36 cellular contexts compared by ENCODE assay signal in genomic region chr21:16674949-16675348, GRCh38.
"Had no signal": no experiment of that assay in that cellular context is flagged by ENCODE, and none has a peak within 500 bp of the region (broad histone marks: within the 10 kb centered on the region; RNA-seq: fewer than 3 reads in every experiment).

No MANE protein-coding gene starts in this region.

- H3K27me3 Mint-ChIP-seq: activated B cell treated with CpG ODN at 0.5 μM for 24 hours; activated CD4-positive, alpha-beta memory T cell treated with anti-CD3 and anti-CD28 coated beads for 36 hours; activated CD4-positive, alpha-beta T cell treated with anti-CD3 and anti-CD28 coated beads, Interleukin-2, amount 10 ng/mL, durations not matched to agents 24 days and 14 days; activated CD8-positive, alpha-beta T cell treated with anti-CD3 and anti-CD28 coated beads for 36 hours; activated naive CD8-positive, alpha-beta T cell treated with anti-CD3 and anti-CD28 coated beads for 36 hours; activated T-helper 17 cell treated with anti-CD3 and anti-CD28 coated beads, Interleukin-2, amount 50 U/mL, for 72 hours had no signal

- FAIRE-seq: TTC549 had no signal

- H3K4me3 ChIP-seq: adrenal gland, body of pancreas, breast epithelium had no signal

- H3K4me3 Mint-ChIP-seq: activated B cell treated with CpG ODN at 0.5 μM for 24 hours; activated CD4-positive, alpha-beta memory T cell treated with anti-CD3 and anti-CD28 coated beads for 36 hours; activated CD4-positive, alpha-beta T cell treated with anti-CD3 and anti-CD28 coated beads, Interleukin-2, amount 10 ng/mL, durations not matched to agents 24 days and 14 days; activated CD8-positive, alpha-beta T cell treated with anti-CD3 and anti-CD28 coated beads for 36 hours; activated naive CD4-positive, alpha-beta T cell treated with anti-CD3 and anti-CD28 coated beads for 36 hours; activated naive CD8-positive, alpha-beta T cell treated with anti-CD3 and anti-CD28 coated beads for 36 hours; activated T-cell treated with anti-CD3 and anti-CD28 coated beads, Interleukin-2, amount 50 U/mL, for 4 hours; activated T-cell treated with anti-CD3 and anti-CD28 coated beads, Interleukin-2, amount 50 U/mL, for 72 hours; activated T-helper 1 cell treated with anti-CD3 and anti-CD28 coated beads, Interleukin-12 subunit alpha, Interleukin-12 subunit beta, Interleukin-2, Interleukin-4 antibody, amounts not matched to agents 30 ng/mL and 10 ng/mL and 1 ng/mL, durations not matched to agents 14 hours and 24 hours and 36 hours; activated T-helper 17 cell treated with anti-CD3 and anti-CD28 coated beads, Interleukin-2, amount 50 U/mL, for 72 hours; T-helper 1 cell treated with Interleukin-12 subunit alpha and Interleukin-12 subunit beta and Interleukin-4 antibody, amounts not matched to agents 30 μg/mL and 1 μg/mL, for 36 hours; T-helper 2 cell treated with Interferon-gamma antibody and Interleukin-4, amounts not matched to agents 5 μg/mL and 100 μg/mL, for 36 hours had no signal

- ATAC-seq: activated CD8-positive, alpha-beta T cell treated with anti-CD3 and anti-CD28 coated beads for 36 hours; activated naive CD4-positive, alpha-beta T cell treated with anti-CD3 and anti-CD28 coated beads, Interleukin-2, amount 50 U/mL, for 72 hours; activated T-cell treated with anti-CD3 and anti-CD28 coated beads, Interleukin-2, amount 50 U/mL, for 4 hours; activated T-cell treated with anti-CD3 and anti-CD28 coated beads, Interleukin-2, amount 50 U/mL, for 72 hours; activated T-helper 17 cell treated with anti-CD3 and anti-CD28 coated beads, Interleukin-2, amount 50 U/mL, for 72 hours; body of pancreas had no signal

- H3K27ac ChIP-seq: adrenal gland, body of pancreas, brain microvascular endothelial cell, breast epithelium, VCaP had no signal

- H3K4me1 Mint-ChIP-seq: activated B cell treated with CpG ODN at 0.5 μM for 24 hours; activated CD4-positive, alpha-beta T cell treated with anti-CD3 and anti-CD28 coated beads, Interleukin-2, amount 10 ng/mL, durations not matched to agents 24 days and 14 days; activated naive CD8-positive, alpha-beta T cell treated with anti-CD3 and anti-CD28 coated beads for 36 hours; activated T-helper 17 cell treated with anti-CD3 and anti-CD28 coated beads, Interleukin-2, amount 50 U/mL, for 72 hours had no signal

- DNase-seq: activated B cell treated with CpG ODN at 0.5 μM for 24 hours; activated CD4-positive, alpha-beta memory T cell treated with anti-CD3 and anti-CD28 coated beads for 36 hours; activated CD4-positive, alpha-beta T cell treated with anti-CD3 and anti-CD28 coated beads for 4 hours; activated CD4-positive, alpha-beta T cell treated with anti-CD3 and anti-CD28 coated beads, Interleukin-2, amount 10 ng/mL, durations not matched to agents 24 days and 14 days; activated CD4-positive, alpha-beta T cell treated with anti-CD3 and anti-CD28 coated beads, Interleukin-2, amount 50 U/mL, for 1 hour; activated CD4-positive, alpha-beta T cell treated with anti-CD3 and anti-CD28 coated beads, Interleukin-2, amount 50 U/mL, for 4 hours; activated CD4-positive, CD25-positive, alpha-beta regulatory T cell treated with anti-CD3 and anti-CD28 coated beads, Interleukin-2, amount 50 U/mL, for 72 hours; activated CD8-positive, alpha-beta memory T cell treated with anti-CD3 and anti-CD28 coated beads, Interleukin-2, amount 50 U/mL, for 4 hours; activated CD8-positive, alpha-beta T cell treated with anti-CD3 and anti-CD28 coated beads for 36 hours; activated effector memory CD4-positive, alpha-beta T cell treated with anti-CD3 and anti-CD28 coated beads, Interleukin-2, amount 50 U/mL, for 16 hours; activated gamma-delta T cell treated with Interleukin-2 at 50 U/mL for 16 hours; activated naive CD4-positive, alpha-beta T cell; activated naive CD4-positive, alpha-beta T cell treated with anti-CD3 and anti-CD28 coated beads for 36 hours; activated naive CD4-positive, alpha-beta T cell treated with anti-CD3 and anti-CD28 coated beads, Interleukin-2, amount 50 U/mL, for 16 hours; activated naive CD8-positive, alpha-beta T cell treated with anti-CD3 and anti-CD28 coated beads for 36 hours; activated T-cell treated with anti-CD3 and anti-CD28 coated beads for 4 hours; activated T-cell treated with anti-CD3 and anti-CD28 coated beads, Interleukin-2, amount 50 U/mL, for 1 hour; activated T-cell treated with anti-CD3 and anti-CD28 coated beads, Interleukin-2, amount 50 U/mL, for 4 hours; activated T-cell treated with anti-CD3 and anti-CD28 coated beads, Interleukin-2, amount 50 U/mL, for 72 hours; adrenal gland; amniotic stem cell; aorta; body of pancreas; brain microvascular endothelial cell; central memory CD4-positive, alpha-beta T cell; T-helper 1 cell; T-helper 2 cell; T-helper 9 cell had no signal

- H3K27ac Mint-ChIP-seq: activated B cell treated with CpG ODN at 0.5 μM for 24 hours; activated CD4-positive, alpha-beta memory T cell treated with anti-CD3 and anti-CD28 coated beads for 36 hours; activated CD4-positive, alpha-beta T cell treated with anti-CD3 and anti-CD28 coated beads, Interleukin-2, amount 10 ng/mL, durations not matched to agents 24 days and 14 days; activated CD8-positive, alpha-beta T cell treated with anti-CD3 and anti-CD28 coated beads for 36 hours; activated naive CD4-positive, alpha-beta T cell treated with anti-CD3 and anti-CD28 coated beads for 36 hours; activated naive CD4-positive, alpha-beta T cell treated with anti-CD3 and anti-CD28 coated beads, Interleukin-2, amount 50 U/mL, for 72 hours; activated naive CD8-positive, alpha-beta T cell treated with anti-CD3 and anti-CD28 coated beads for 36 hours; activated T-cell treated with anti-CD3 and anti-CD28 coated beads, Interleukin-2, amount 50 U/mL, for 72 hours; activated T-helper 1 cell treated with anti-CD3 and anti-CD28 coated beads, Interleukin-12 subunit alpha, Interleukin-12 subunit beta, Interleukin-2, Interleukin-4 antibody, amounts not matched to agents 30 ng/mL and 10 ng/mL and 1 ng/mL, durations not matched to agents 14 hours and 24 hours and 36 hours; activated T-helper 17 cell treated with anti-CD3 and anti-CD28 coated beads, Interleukin-2, amount 50 U/mL, for 72 hours; T-helper 1 cell treated with Interleukin-12 subunit alpha and Interleukin-12 subunit beta and Interleukin-4 antibody, amounts not matched to agents 30 μg/mL and 1 μg/mL, for 36 hours; T-helper 2 cell treated with Interferon-gamma antibody and Interleukin-4, amounts not matched to agents 5 μg/mL and 100 μg/mL, for 36 hours had no signal

- H3K36me3 ChIP-seq: adrenal gland, brain microvascular endothelial cell, breast epithelium had no signal

- H3K9me3 Mint-ChIP-seq: activated CD4-positive, alpha-beta memory T cell treated with anti-CD3 and anti-CD28 coated beads for 36 hours; activated naive CD4-positive, alpha-beta T cell treated with anti-CD3 and anti-CD28 coated beads for 36 hours; activated naive CD8-positive, alpha-beta T cell treated with anti-CD3 and anti-CD28 coated beads for 36 hours had no signal

- H3K27me3 ChIP-seq: adrenal gland, body of pancreas, brain microvascular endothelial cell, breast epithelium had no signal

- H3K9me3 ChIP-seq: adrenal gland, body of pancreas, breast epithelium had no signal

- H3K4me1 ChIP-seq: adrenal gland, body of pancreas, breast epithelium had no signal

- H3K36me3 Mint-ChIP-seq: activated CD4-positive, alpha-beta memory T cell treated with anti-CD3 and anti-CD28 coated beads for 36 hours; activated naive CD4-positive, alpha-beta T cell treated with anti-CD3 and anti-CD28 coated beads, Interleukin-2, amount 50 U/mL, for 72 hours; activated naive CD8-positive, alpha-beta T cell treated with anti-CD3 and anti-CD28 coated beads for 36 hours had no signal
